ENCODE assay signal across 26 cellular contexts in genomic region chr18:23200751-23201150, GRCh38.
DNase-seq lines count a peak whose midpoint lies in the region; ATAC-seq and TF ChIP-seq lines count a peak whose summit lies in the region.
"Had no signal": no experiment of that assay in that cellular context is flagged by ENCODE, and none has a peak within 500 bp of the region (broad histone marks: within the 10 kb centered on the region; RNA-seq: fewer than 3 reads in every experiment).

No MANE protein-coding gene starts in this region.

- H3K4me2 ChIP-seq in BLaER1 treated with 17β-estradiol and CSF1 and Interleukin-3, amounts not matched to agents 10 nM and 100 nM: peak overlapping the region; percentile 4 to 72 (median 60); a peak in 19 of 22 replicates
- no peak overlapping the region for H3K4me2 ChIP-seq in osteoblast (ENCODE audit: insufficient read depth, low read length)
- H3K4me2 ChIP-seq: KMS-11 had no signal

- no peaks in the 10 kb centered on the region; a peak in 2 of 22 replicates for H4K20me1 ChIP-seq in BLaER1 treated with 17β-estradiol and CSF1 and Interleukin-3, amounts not matched to agents 10 nM and 100 nM
- no peaks in the 10 kb centered on the region for H4K20me1 ChIP-seq in osteoblast (ENCODE audit: insufficient read depth, low read length)

- peak overlapping the region in 1 of 11 experiments; percentile 6; a peak in 2 of 22 replicates for H3K9ac ChIP-seq in BLaER1 treated with 17β-estradiol and CSF1 and Interleukin-3, amounts not matched to agents 10 nM and 100 nM
- H3K9ac ChIP-seq: KMS-11 had no signal

- peaks cover 26 to 92% (median 53%) of the 10 kb centered on the region in 10 experiments for H3K4me1 ChIP-seq in BLaER1 treated with 17β-estradiol and CSF1 and Interleukin-3, amounts not matched to agents 10 nM and 100 nM
- H3K4me1 ChIP-seq in heart right ventricle (peaks cover 0 to 3% (median 0%) of the 10 kb centered on the region in 9 donors), osteoblast (ENCODE audit: insufficient read depth, low read length) (no peaks in the 10 kb centered on the region)
- H3K4me1 ChIP-seq: prostate gland had no signal

- no peaks in the 10 kb centered on the region for H3K79me2 ChIP-seq in osteoblast (ENCODE audit: insufficient read depth, low read length)

- peak overlapping the region in 4 of 11 experiments; percentile 8 to 49 (median 15); a peak in 1 of 22 replicates for H3K27ac ChIP-seq in BLaER1 treated with 17β-estradiol and CSF1 and Interleukin-3, amounts not matched to agents 10 nM and 100 nM
- H3K27ac ChIP-seq in heart right ventricle (no peak overlapping the region), osteoblast (ENCODE audit: low read depth, low read length) (no peak overlapping the region)
- H3K27ac ChIP-seq: cardiac muscle cell, esophagus muscularis mucosa, prostate gland, SK-N-MC, thyroid gland, VCaP had no signal

- no peak for ATAC-seq in heart right ventricle
- ATAC-seq: activated T-cell treated with anti-CD3 and anti-CD28 coated beads, Interleukin-2, amount 50 U/mL, for 72 hours; CD8-positive, alpha-beta T cell; stimulated activated naive CD8-positive, alpha-beta T cell treated with anti-CD3 and anti-CD28 coated beads, Interleukin-15, amount 100 ng/mL, for 72 hours had no signal

- DNase-seq in Caki2 (ENCODE audit: low read depth) (peak; percentile 62), NCI-H748 treated with DMSO at 0.1 percent for 48 hours (lab: John Stamatoyannopoulos, UW) (peak; percentile 5), kidney tubule cell (ENCODE audit: low spot score) (peak; percentile 58), heart right ventricle (no peak), amniotic stem cell (lab: John Stamatoyannopoulos, UW) (no peak), osteoblast (ENCODE audit: insufficient read length, low spot score, missing footprints) (no peak)
- DNase-seq: activated CD4-positive, alpha-beta T cell treated with anti-CD3 and anti-CD28 coated beads for 48 hours; activated naive CD4-positive, alpha-beta T cell treated with anti-CD3 and anti-CD28 coated beads for 36 hours; activated T-cell treated with anti-CD3 and anti-CD28 coated beads, Interleukin-2, amount 50 U/mL, for 72 hours; anterior cingulate cortex; CD8-positive, alpha-beta T cell; endodermal cell; H7; NCI-H510A; nephron progenitor cell; RPMI8226; stimulated activated naive CD8-positive, alpha-beta T cell treated with anti-CD3 and anti-CD28 coated beads, Interleukin-15, amount 100 ng/mL, for 72 hours; thyroid gland had no signal

- TF ChIP-seq CTCF in heart right ventricle (IDR thresholded peaks at IDR 0.05) (no peak), osteoblast (IDR thresholded peaks at IDR 0.05; ENCODE audit: extremely low read depth, low read depth, low read length) (no peak)

- H3K9me3 ChIP-seq in BLaER1 treated with 17β-estradiol and CSF1 and Interleukin-3, amounts not matched to agents 10 nM and 100 nM (replicated peaks in 1 of 11): peaks cover 18 to 44% (median 20%) of the 10 kb centered on the region in 11 experiments
- H3K9me3 ChIP-seq in heart right ventricle (no peaks in the 10 kb centered on the region), osteoblast (ENCODE audit: low read depth, low read length) (no peaks in the 10 kb centered on the region)
- H3K9me3 ChIP-seq: esophagus muscularis mucosa, prostate gland, thyroid gland had no signal

- intact Hi-C loops in heart right ventricle (cut with DNase I): loop anchor here in 2 of 10 donors (5.0 to 10.0 kb wide), 2 partner anchors 343 to 524 kb away; no protein-coding TSS in a partner anchor

- in situ Hi-C loops in Caki2 (cut with HindIII; ENCODE audit: low pct_unique_long_range_greater_than_20kb, low sequenced_read_pairs): no loop called here

- H3K36me3 ChIP-seq in BLaER1 treated with 17β-estradiol and CSF1 and Interleukin-3, amounts not matched to agents 10 nM and 100 nM: peaks cover 9 to 49% (median 25%) of the 10 kb centered on the region in 11 experiments; a peak in 17 of 22 replicates
- H3K36me3 ChIP-seq in heart right ventricle: peaks cover 0 to 7% (median 0%) of the 10 kb centered on the region in 9 donors
- peaks cover 10% of the 10 kb centered on the region for H3K36me3 ChIP-seq in osteoblast (ENCODE audit: insufficient read depth, low read length)
- H3K36me3 ChIP-seq: cardiac muscle cell, prostate gland had no signal

- WGBS in heart right ventricle, 2 donors: 55 to 59% methylated on average over 8 of the region's 8 CpGs

- no peak overlapping the region for H3K4me3 ChIP-seq in BLaER1 treated with 17β-estradiol and CSF1 and Interleukin-3, amounts not matched to agents 10 nM and 100 nM
- no peak overlapping the region for H3K4me3 ChIP-seq in heart right ventricle
- H3K4me3 ChIP-seq in osteoblast (ENCODE audit: insufficient read depth, low read length): no peak overlapping the region
- H3K4me3 ChIP-seq: cardiac muscle cell, esophagus muscularis mucosa, lung, prostate gland, SK-N-MC, thyroid gland had no signal

- H2AFZ ChIP-seq in osteoblast (ENCODE audit: low read length): no peak overlapping the region

- H3K27me3 ChIP-seq in BLaER1 treated with 17β-estradiol and CSF1 and Interleukin-3, amounts not matched to agents 10 nM and 100 nM: no peaks in the 10 kb centered on the region
- no peaks in the 10 kb centered on the region for H3K27me3 ChIP-seq in heart right ventricle
- H3K27me3 ChIP-seq in osteoblast (ENCODE audit: insufficient read depth, low read length): no peaks in the 10 kb centered on the region
- H3K27me3 ChIP-seq: cardiac muscle cell, esophagus muscularis mucosa, thyroid gland had no signal

Comparison
In these comparisons a context has a peak if more than half of its experiments do, and no peak if none do; other contexts are left out.
1. DNase-seq: peak in Caki2 (single experiment), NCI-H748 treated with DMSO at 0.1 percent for 48 hours (single experiment) and kidney tubule cell (single experiment); none in heart right ventricle (0 of 2), amniotic stem cell (single experiment) and osteoblast (single experiment).